ENCODE assay signal across 14 cellular contexts in the genomic region with DNA sequence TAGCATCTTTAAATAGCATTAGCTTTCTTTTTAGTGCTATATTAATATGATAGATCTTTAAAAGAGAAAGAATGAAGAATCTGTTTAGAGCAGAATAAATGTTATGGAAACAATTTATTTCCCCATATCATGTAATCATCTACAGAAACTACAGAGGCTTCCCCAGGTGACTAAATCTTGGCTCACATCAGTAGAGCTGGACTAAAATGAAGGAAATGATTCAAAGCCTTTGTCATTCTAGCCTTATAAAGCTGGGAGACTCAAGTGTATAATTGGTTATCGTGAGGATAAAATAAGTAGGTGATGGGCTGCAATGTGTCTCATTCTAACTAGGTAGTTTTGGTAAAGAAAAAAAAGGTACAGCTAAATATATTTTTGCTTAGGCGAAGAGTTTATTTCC.
A peak's percentile ranks its signal among the peaks of the same experiment; 100 is the strongest.
DNase-seq lines count a peak whose midpoint lies in the region; ATAC-seq, FAIRE-seq and TF ChIP-seq lines count a peak whose summit lies in the region.
"Had no signal": no experiment of that assay in that cellular context is flagged by ENCODE, and none has a peak within 500 bp of the region (broad histone marks: within the 10 kb centered on the region; RNA-seq: fewer than 3 reads in every experiment).

No MANE protein-coding gene starts in this region.

- H4K20me1 ChIP-seq in GM23248 (ENCODE audit: insufficient read depth): no peaks in the 10 kb centered on the region

- no peak for TF ChIP-seq EP300 in suprapubic skin (IDR thresholded peaks at IDR 0.05)

- in situ Hi-C loops in GM23248 (cut with MboI): no loop called here

- DNase-seq in GM23248 (peak; percentile 62), NCI-H1105 treated with DMSO at 0.1 percent for 48 hours (lab: John Stamatoyannopoulos, UW) (peak; percentile 58), RWPE2 (ENCODE audit: low spot score) (no peak), fibroblast of mammary gland (ENCODE audit: low read depth) (peak; percentile 12), suprapubic skin (ENCODE audit: low spot score in 2 of 2) (no peak), small intestine (no peak)
- DNase-seq: CD4-positive, CD25-positive, alpha-beta regulatory T cell; EL; H9; NCI-H2081 treated with DMSO at 0.1 percent for 48 hours; NCI-H774; SHP77 treated with DMSO at 0.1 percent for 48 hours had no signal

- no peak overlapping the region for H3K9ac ChIP-seq in GM23248

- H3K4me2 ChIP-seq in GM23248 (ENCODE audit: unreplicated experiment): peak overlapping the region; percentile 70

- H3K27me3 ChIP-seq in GM23248 (replicated peaks; ENCODE audit: insufficient read depth): no peaks in the 10 kb centered on the region
- H3K27me3 ChIP-seq in RWPE2 (ENCODE audit: insufficient read depth, poor library complexity, severe bottlenecking): no peaks in the 10 kb centered on the region
- no peaks in the 10 kb centered on the region for H3K27me3 ChIP-seq in suprapubic skin
- no peaks in the 10 kb centered on the region for H3K27me3 ChIP-seq in small intestine (ENCODE audit: control insufficient read depth in 2 of 2, insufficient read depth in 2 of 2, low read length in 2 of 2)

- no peaks in the 10 kb centered on the region for H3K9me2 ChIP-seq in GM23248 (ENCODE audit: insufficient read depth)

- H3K36me3 ChIP-seq in GM23248 (ENCODE audit: low read depth) (no peaks in the 10 kb centered on the region), RWPE2 (ENCODE audit: low read depth) (no peaks in the 10 kb centered on the region), suprapubic skin (no peaks in the 10 kb centered on the region), small intestine (ENCODE audit: control insufficient read depth in 2 of 2, insufficient read depth in 2 of 2, low read length in 2 of 2) (no peaks in the 10 kb centered on the region)

- no peak for TF ChIP-seq POLR2A in suprapubic skin (IDR thresholded peaks at IDR 0.05)

- WGBS in GM23248 (ENCODE audit: low coverage in 1 of 2, low lambda C conversion rate in 2 of 2, missing lambda C conversion rate in 2 of 2), 2 experiments: 62 to 70% methylated on average over 2 of the region's 2 CpGs
- 94% methylated on average over 2 of the region's 2 CpGs for WGBS in suprapubic skin
- 86 to 92% (median 90%) methylated on average over 2 of the region's 2 CpGs for WGBS in small intestine, 3 donors

- H3K4me1 ChIP-seq in GM23248 (ENCODE audit: insufficient read depth) (peaks cover 34% of the 10 kb centered on the region), RWPE2 (ENCODE audit: insufficient read depth, poor library complexity, severe bottlenecking) (peaks cover 9% of the 10 kb centered on the region), suprapubic skin (no peaks in the 10 kb centered on the region), small intestine (ENCODE audit: control insufficient read depth in 2 of 2, insufficient read depth in 1 of 2, low read depth in 1 of 2, low read length in 1 of 2) (no peaks in the 10 kb centered on the region)

- peaks cover 23% of the 10 kb centered on the region for H3F3A ChIP-seq in GM23248 (ENCODE audit: insufficient read depth)

- no peak overlapping the region for H2AFZ ChIP-seq in GM23248

- TF ChIP-seq CTCF in RWPE2 (IDR thresholded peaks at IDR 0.05; ENCODE audit: poor library complexity, severe bottlenecking) (no peak), fibroblast of mammary gland (conservative IDR thresholded peaks at IDR 0.05; ENCODE audit: control insufficient read depth, insufficient read depth, low read depth, low read length) (no peak), suprapubic skin (IDR thresholded peaks at IDR 0.05) (no peak)

- ATAC-seq in RWPE2 (ENCODE audit: low read depth) (peak; percentile 67; the same call in 1 of the 3 replicates), HG03378 (IDR thresholded peaks at IDR 0.05; ENCODE audit: unreplicated experiment) (no peak)
- ATAC-seq: Panc1 had no signal

- no peaks in the 10 kb centered on the region for H3K79me2 ChIP-seq in GM23248 (ENCODE audit: insufficient read depth)

- H3K27ac ChIP-seq in GM23248 (no peak overlapping the region), RWPE2 (ENCODE audit: poor library complexity, severe bottlenecking) (peak overlapping the region; percentile 40), suprapubic skin (no peak overlapping the region), small intestine (ENCODE audit: low read depth in 1 of 2, low read length in 1 of 2) (no peak overlapping the region)

- no peaks in the 10 kb centered on the region for H3K9me3 ChIP-seq in GM23248 (ENCODE audit: low read depth)
- H3K9me3 ChIP-seq in RWPE2 (ENCODE audit: severe bottlenecking): no peaks in the 10 kb centered on the region
- H3K9me3 ChIP-seq in suprapubic skin: no peaks in the 10 kb centered on the region
- no peaks in the 10 kb centered on the region for H3K9me3 ChIP-seq in small intestine (ENCODE audit: control insufficient read depth, low read depth)

- FAIRE-seq in small intestine (lab: Jason Lieb, UNC): no peak

- no peak overlapping the region for H3K4me3 ChIP-seq in GM23248
- H3K4me3 ChIP-seq in RWPE2 (ENCODE audit: severe bottlenecking): no peak overlapping the region
- no peak overlapping the region for H3K4me3 ChIP-seq in fibroblast of mammary gland (ENCODE audit: control insufficient read depth, low read depth, low read length)
- no peak overlapping the region for H3K4me3 ChIP-seq in suprapubic skin
- no peak overlapping the region for H3K4me3 ChIP-seq in small intestine (ENCODE audit: low read depth in 1 of 2, low read length in 2 of 2)

Comparison
In these comparisons a context has a peak if more than half of its experiments do, and no peak if none do; other contexts are left out.
1. DNase-seq: peak in GM23248 (single experiment), NCI-H1105 treated with DMSO at 0.1 percent for 48 hours (single experiment) and fibroblast of mammary gland (single experiment); none in RWPE2 (single experiment), suprapubic skin (0 of 2) and small intestine (single experiment).